13 cellular contexts compared by ENCODE assay signal in the genomic region with DNA sequence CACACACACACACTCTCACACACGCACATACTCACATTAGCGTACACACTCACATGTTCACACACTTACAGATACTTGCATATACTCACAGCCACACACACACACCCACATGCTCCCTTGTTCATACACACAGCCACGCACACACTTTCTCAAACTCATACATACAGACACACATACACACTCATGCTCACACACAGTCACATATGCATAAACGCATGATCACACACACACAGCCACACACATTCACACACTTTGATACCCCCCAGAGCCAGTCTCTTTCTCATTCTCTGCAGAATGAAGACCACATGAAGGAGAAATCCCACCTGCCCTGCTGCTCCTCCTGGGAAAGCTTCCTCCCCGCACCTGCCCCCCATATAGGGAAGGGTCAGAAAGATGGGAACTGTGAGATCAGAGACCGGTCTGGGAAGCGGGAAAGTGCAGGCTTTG.
DNase-seq lines count a peak whose midpoint lies in the region; ATAC-seq, FAIRE-seq and TF ChIP-seq lines count a peak whose summit lies in the region.
"Had no signal": no experiment of that assay in that cellular context is flagged by ENCODE, and none has a peak within 500 bp of the region (broad histone marks: within the 10 kb centered on the region; RNA-seq: fewer than 3 reads in every experiment).

No MANE protein-coding gene starts in this region.

- H3K79me1 ChIP-seq in trophoblast cell (ENCODE audit: low read length): peaks cover 18% of the 10 kb centered on the region

- no peaks in the 10 kb centered on the region for H4K20me1 ChIP-seq in fibroblast of lung (ENCODE audit: control insufficient read depth, extremely low read depth, insufficient read depth, low read length)
- H4K20me1 ChIP-seq: BLaER1 had no signal

- H3K4me1 ChIP-seq in ES-I3 (ENCODE audit: insufficient read depth, low read length) (peaks cover 35% of the 10 kb centered on the region), SJSA1 (replicated peaks) (peaks cover 45% of the 10 kb centered on the region), fibroblast of lung (ENCODE audit: control insufficient read depth, extremely low read depth, insufficient read depth, low read length) (peaks cover 18% of the 10 kb centered on the region), trophoblast cell (ENCODE audit: control insufficient read depth in 1 of 2, insufficient read depth in 2 of 2, low read length in 2 of 2) (peaks cover 34 to 36% of the 10 kb centered on the region in 2 experiments), small intestine (ENCODE audit: control insufficient read depth in 2 of 2, insufficient read depth in 1 of 2, low read depth in 1 of 2, low read length in 1 of 2) (peaks cover 0 to 4% of the 10 kb centered on the region in 2 donors)

- H2AFZ ChIP-seq in fibroblast of lung (ENCODE audit: low read length) (no peak overlapping the region), trophoblast cell (ENCODE audit: insufficient read depth, low read length, poor library complexity) (no peak overlapping the region)

- H3K4me2 ChIP-seq in fibroblast of lung (ENCODE audit: extremely low read depth, insufficient read depth, low read length) (peak overlapping the region; percentile 74), trophoblast cell (ENCODE audit: low read length) (peak overlapping the region; percentile 58)
- H3K4me2 ChIP-seq: BLaER1 had no signal

- peak overlapping the region; percentile 66 for H2BK120ac ChIP-seq in trophoblast cell (ENCODE audit: insufficient read depth, low read length, poor library complexity)

- H2AK5ac ChIP-seq in trophoblast cell (ENCODE audit: low read length): no peak overlapping the region

- peak overlapping the region; percentile 0 for H4K8ac ChIP-seq in trophoblast cell (ENCODE audit: low read depth, low read length)

- ATAC-seq in HG03025 (IDR thresholded peaks at IDR 0.05; ENCODE audit: low FRiP score, unreplicated experiment): no peak
- no peak for ATAC-seq in HG03432 (IDR thresholded peaks at IDR 0.05; ENCODE audit: unreplicated experiment)
- ATAC-seq: stimulated activated naive CD8-positive, alpha-beta T cell treated with anti-CD3 and anti-CD28 coated beads, Interleukin-15, amount 100 ng/mL, for 72 hours had no signal

- H2BK12ac ChIP-seq in trophoblast cell (ENCODE audit: low read length): peak overlapping the region; percentile 50

- no peak overlapping the region for H3K4me3 ChIP-seq in SJSA1
- H3K4me3 ChIP-seq in fibroblast of lung (replicated peaks in 1 of 4; ENCODE audit: control extremely low read depth in 1 of 4, insufficient read depth in 1 of 4, low read depth in 3 of 4, low read length in 4 of 4): peak overlapping the region in 3 of 4 experiments; percentile 18 to 44 (median 18)
- H3K4me3 ChIP-seq in trophoblast cell (ENCODE audit: low read depth, low read length): no peak overlapping the region
- H3K4me3 ChIP-seq in small intestine (ENCODE audit: low read depth in 1 of 2, low read length in 2 of 2): no peak overlapping the region
- H3K4me3 ChIP-seq: BLaER1 had no signal

- no peak overlapping the region for H3K4ac ChIP-seq in trophoblast cell (ENCODE audit: low read depth, low read length)

- WGBS in trophoblast cell (ENCODE audit: extremely low coverage, insufficient coverage, insufficient read length): 100% methylated on average over 1 of the region's 7 CpGs
- 69 to 73% (median 71%) methylated on average over 7 of the region's 7 CpGs for WGBS in small intestine, 3 donors

- no peak for DNase-seq in SJSA1 (ENCODE audit: low read depth in 1 of 2, low spot score in 2 of 2)
- peak; percentile 48 to 75 for DNase-seq in fibroblast of lung (ENCODE audit: low read depth in 2 of 2)
- DNase-seq in trophoblast cell: no peak
- DNase-seq in small intestine: no peak
- DNase-seq in stimulated activated CD4-positive, alpha-beta T cell treated with anti-CD3 and anti-CD28 coated beads, Interleukin-4, amount 100 ng/mL, for 24 hours: no peak
- DNase-seq: cortex of kidney; stimulated activated CD4-positive, alpha-beta T cell treated with anti-CD3 and anti-CD28 coated beads, Interleukin-4, amount 100 ng/mL, for 1 hour; stimulated activated naive CD8-positive, alpha-beta T cell treated with anti-CD3 and anti-CD28 coated beads, Interleukin-15, amount 100 ng/mL, for 72 hours had no signal

- no peak for FAIRE-seq in small intestine (lab: Jason Lieb, UNC)
- FAIRE-seq: TTC549 had no signal

- H3K27me3 ChIP-seq in SJSA1 (replicated peaks) (no peaks in the 10 kb centered on the region), fibroblast of lung (ENCODE audit: control insufficient read depth, insufficient read depth, low read length) (no peaks in the 10 kb centered on the region), trophoblast cell (ENCODE audit: insufficient read depth, low read length) (no peaks in the 10 kb centered on the region), small intestine (ENCODE audit: control insufficient read depth in 2 of 2, insufficient read depth in 2 of 2, low read length in 2 of 2) (no peaks in the 10 kb centered on the region)
- H3K27me3 ChIP-seq: BLaER1 had no signal

- no peak overlapping the region for H4K12ac ChIP-seq in trophoblast cell (ENCODE audit: low read depth, low read length)

- H3K79me2 ChIP-seq in fibroblast of lung (ENCODE audit: control insufficient read depth, insufficient read depth, low read length): no peaks in the 10 kb centered on the region
- no peaks in the 10 kb centered on the region for H3K79me2 ChIP-seq in trophoblast cell (ENCODE audit: control insufficient read depth, insufficient read depth, low read length, poor library complexity)

- peak overlapping the region; percentile 97 for H3K27ac ChIP-seq in SJSA1
- peak overlapping the region; percentile 95 for H3K27ac ChIP-seq in fibroblast of lung (ENCODE audit: insufficient read depth, low read length)
- peak overlapping the region; percentile 78 for H3K27ac ChIP-seq in trophoblast cell (ENCODE audit: low read depth, low read length)
- H3K27ac ChIP-seq in small intestine (ENCODE audit: low read depth in 1 of 2, low read length in 1 of 2): no peak overlapping the region
- H3K27ac ChIP-seq: BLaER1 had no signal

- H3K9me3 ChIP-seq in ES-I3 (ENCODE audit: control insufficient read depth, insufficient read depth, low read length) (no peaks in the 10 kb centered on the region), SJSA1 (replicated peaks) (no peaks in the 10 kb centered on the region), fibroblast of lung (ENCODE audit: control insufficient read depth, insufficient read depth, low read depth, low read length) (no peaks in the 10 kb centered on the region), trophoblast cell (ENCODE audit: insufficient read depth, low read depth, low read length) (peaks cover 2% of the 10 kb centered on the region), small intestine (ENCODE audit: control insufficient read depth, low read depth) (no peaks in the 10 kb centered on the region)
- H3K9me3 ChIP-seq: BLaER1 had no signal

- H3K36me3 ChIP-seq in ES-I3 (ENCODE audit: insufficient read depth, low read length): no peaks in the 10 kb centered on the region
- no peaks in the 10 kb centered on the region for H3K36me3 ChIP-seq in SJSA1
- H3K36me3 ChIP-seq in fibroblast of lung (ENCODE audit: control insufficient read depth, insufficient read depth, low read length): no peaks in the 10 kb centered on the region
- no peaks in the 10 kb centered on the region for H3K36me3 ChIP-seq in trophoblast cell (ENCODE audit: control insufficient read depth in 1 of 2, insufficient read depth in 2 of 2, low read length in 2 of 2)
- H3K36me3 ChIP-seq in small intestine (ENCODE audit: control insufficient read depth in 2 of 2, insufficient read depth in 2 of 2, low read length in 2 of 2): no peaks in the 10 kb centered on the region
- H3K36me3 ChIP-seq: BLaER1 had no signal

- peak overlapping the region; percentile 21 for H2BK5ac ChIP-seq in trophoblast cell (ENCODE audit: low read depth, low read length, poor library complexity)

- H3K18ac ChIP-seq in trophoblast cell (ENCODE audit: low read length): no peak overlapping the region

- TF ChIP-seq CTCF in fibroblast of lung (conservative IDR thresholded peaks at IDR 0.05 in 1 of 2, IDR thresholded peaks at IDR 0.05 in 1 of 2; ENCODE audit: low read depth in 1 of 2, low read length in 2 of 2): no peak

- H3K9ac ChIP-seq in ES-I3 (ENCODE audit: low read depth, low read length) (peak overlapping the region; percentile 62), fibroblast of lung (ENCODE audit: insufficient read depth, low read length) (peak overlapping the region; percentile 62), trophoblast cell (ENCODE audit: low read length) (no peak overlapping the region)
- H3K9ac ChIP-seq: BLaER1 had no signal

- H3K14ac ChIP-seq in trophoblast cell (ENCODE audit: low read length): peak overlapping the region; percentile 42

- peak overlapping the region; percentile 49 for H4K91ac ChIP-seq in trophoblast cell (ENCODE audit: low read depth, low read length)

- peak overlapping the region; percentile 11 for H3K23ac ChIP-seq in trophoblast cell (ENCODE audit: low read length)

Comparison
In these comparisons a context has a peak if more than half of its experiments do, and no peak if none do; other contexts are left out.
1. DNase-seq: peak in fibroblast of lung (2 of 2); none in SJSA1 (0 of 2), trophoblast cell (0 of 2), small intestine (single experiment) and stimulated activated CD4-positive, alpha-beta T cell treated with anti-CD3 and anti-CD28 coated beads, Interleukin-4, amount 100 ng/mL, for 24 hours (single experiment).
2. H3K27ac ChIP-seq: peak in SJSA1 (single experiment), fibroblast of lung (single experiment) and trophoblast cell (single experiment); none in small intestine (0 of 2).
3. H3K4me3 ChIP-seq: peak in fibroblast of lung (3 of 4); none in SJSA1 (single experiment), trophoblast cell (single experiment) and small intestine (0 of 2).